12 cellular contexts compared by ENCODE assay signal in the genomic region with DNA sequence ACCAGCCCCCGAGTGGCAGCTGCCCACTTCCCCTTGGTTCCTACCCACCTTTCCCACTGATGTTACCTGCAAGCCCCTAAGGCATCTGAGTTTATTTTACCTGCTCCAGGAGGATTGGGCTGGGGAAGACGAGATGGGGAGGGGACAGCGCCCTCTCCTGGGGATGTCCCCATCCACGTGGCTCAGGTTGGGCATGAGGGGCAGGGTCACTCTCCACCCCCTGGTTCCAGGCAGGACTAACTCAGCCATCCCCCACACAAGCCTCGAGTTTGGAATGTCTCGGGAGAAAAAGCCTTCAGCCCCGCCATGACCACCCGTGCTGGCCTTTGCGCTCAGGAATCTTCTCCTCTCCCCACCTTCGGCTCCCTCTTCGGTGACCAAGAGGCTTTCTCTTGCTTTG.
DNase-seq lines count a peak whose midpoint lies in the region; ATAC-seq and TF ChIP-seq lines count a peak whose summit lies in the region.
"Had no signal": no experiment of that assay in that cellular context is flagged by ENCODE, and none has a peak within 500 bp of the region (broad histone marks: within the 10 kb centered on the region; RNA-seq: fewer than 3 reads in every experiment).

No MANE protein-coding gene starts in this region.

- H3K27me3 Mint-ChIP-seq in Calu3 (ENCODE audit: unreplicated experiment) (no peaks in the 10 kb centered on the region), progenitor cell of endocrine pancreas (no peaks in the 10 kb centered on the region)
- no peaks in the 10 kb centered on the region for H3K27me3 Mint-ChIP-seq in activated T-helper 2 cell treated with anti-CD3 and anti-CD28 coated beads, Interferon-gamma antibody, Interleukin-2, Interleukin-4, amounts not matched to agents 10 μg/mL and 5 μg/mL and 100 μg/mL, durations not matched to agents 14 hours and 24 hours and 36 hours (ENCODE audit: low read depth)
- H3K27me3 Mint-ChIP-seq: activated CD4-positive, alpha-beta T cell treated with anti-CD3 and anti-CD28 coated beads, Interleukin-2, amount 10 ng/mL, durations not matched to agents 24 days and 14 days had no signal

- H3K36me3 Mint-ChIP-seq in Calu3 (ENCODE audit: insufficient read depth, unreplicated experiment) (peaks cover 9% of the 10 kb centered on the region), progenitor cell of endocrine pancreas (ENCODE audit: insufficient read depth) (peaks cover 6% of the 10 kb centered on the region)
- no peaks in the 10 kb centered on the region for H3K36me3 Mint-ChIP-seq in activated T-helper 2 cell treated with anti-CD3 and anti-CD28 coated beads, Interferon-gamma antibody, Interleukin-2, Interleukin-4, amounts not matched to agents 10 μg/mL and 5 μg/mL and 100 μg/mL, durations not matched to agents 14 hours and 24 hours and 36 hours (ENCODE audit: low read depth)

- H3K27ac Mint-ChIP-seq in Calu3 (ENCODE audit: unreplicated experiment) (no peak overlapping the region), progenitor cell of endocrine pancreas (no peak overlapping the region)
- no peak overlapping the region for H3K27ac Mint-ChIP-seq in activated T-helper 2 cell treated with anti-CD3 and anti-CD28 coated beads, Interferon-gamma antibody, Interleukin-2, Interleukin-4, amounts not matched to agents 10 μg/mL and 5 μg/mL and 100 μg/mL, durations not matched to agents 14 hours and 24 hours and 36 hours
- H3K27ac Mint-ChIP-seq: activated CD4-positive, alpha-beta T cell treated with anti-CD3 and anti-CD28 coated beads, Interleukin-2, amount 10 ng/mL, durations not matched to agents 24 days and 14 days had no signal

- H3K4me1 Mint-ChIP-seq in Calu3 (ENCODE audit: low read depth, unreplicated experiment), result peaks cover 10% of the 10 kb centered on the region
- H3K4me1 Mint-ChIP-seq in progenitor cell of endocrine pancreas (ENCODE audit: low read depth), result no peaks in the 10 kb centered on the region
- H3K4me1 Mint-ChIP-seq in activated T-helper 2 cell treated with anti-CD3 and anti-CD28 coated beads, Interferon-gamma antibody, Interleukin-2, Interleukin-4, amounts not matched to agents 10 μg/mL and 5 μg/mL and 100 μg/mL, durations not matched to agents 14 hours and 24 hours and 36 hours (ENCODE audit: low read depth), result no peaks in the 10 kb centered on the region
- H3K4me1 Mint-ChIP-seq: activated CD4-positive, alpha-beta T cell treated with anti-CD3 and anti-CD28 coated beads, Interleukin-2, amount 10 ng/mL, durations not matched to agents 24 days and 14 days had no signal

- CTCF ChIA-PET in Calu3 (lab: Charles Lee), result no interaction called here

- H3K9me3 ChIP-seq in esophagus (ENCODE audit: control insufficient read depth in 2 of 2, insufficient read depth in 1 of 2, low read depth in 1 of 2, low read length in 1 of 2), result no peaks in the 10 kb centered on the region

- H3K27ac ChIP-seq in esophagus (ENCODE audit: low read depth in 2 of 2, low read length in 1 of 2), result peak overlapping the region; percentile 63 to 68

- no peaks in the 10 kb centered on the region for H3K27me3 ChIP-seq in esophagus (ENCODE audit: control insufficient read depth in 1 of 2, insufficient read depth in 2 of 2, low read length in 2 of 2)

- intact Hi-C loops in Calu3 (cut with micrococcal nuclease; ENCODE audit: unreplicated experiment), result no loop called here
- intact Hi-C loops in activated T-helper 2 cell treated with anti-CD3 and anti-CD28 coated beads, Interferon-gamma antibody, Interleukin-2, Interleukin-4, amounts not matched to agents 10 μg/mL and 5 μg/mL and 100 μg/mL, durations not matched to agents 14 hours and 24 hours and 36 hours (cut with micrococcal nuclease), result no loop called here

- TF ChIP-seq POLR2A in NB4 (IDR thresholded peaks at IDR 0.05; ENCODE audit: extremely low read depth, insufficient read length), result no peak

- H3K4me3 ChIP-seq in NB4 (ENCODE audit: low read depth, low read length) (no peak overlapping the region), esophagus (ENCODE audit: low read depth in 1 of 2, low read length in 2 of 2) (no peak overlapping the region)

- no TSS peak for BruUV-seq in Calu3 (replicated peaks; lab: Mats Ljungman, UMichigan)

- TF ChIP-seq CTCF in Calu3 (IDR thresholded peaks at IDR 0.05; ENCODE audit: unreplicated experiment) (peak; percentile 40), NB4 (IDR thresholded peaks at IDR 0.05; ENCODE audit: low read depth, low read length) (peak; percentile 45), progenitor cell of endocrine pancreas (IDR thresholded peaks at IDR 0.05; ENCODE audit: unreplicated experiment) (peak; percentile 38)

- 76 to 81% methylated on average over 11 of the region's 11 CpGs for WGBS in esophagus, 2 donors

- H3K4me1 ChIP-seq in esophagus (ENCODE audit: control insufficient read depth in 2 of 2, insufficient read depth in 2 of 2, low read length in 1 of 2), result peaks cover 0 to 11% of the 10 kb centered on the region in 2 donors

- H3K9me3 Mint-ChIP-seq in Calu3 (ENCODE audit: low read depth, unreplicated experiment) (no peaks in the 10 kb centered on the region), progenitor cell of endocrine pancreas (ENCODE audit: low read depth) (no peaks in the 10 kb centered on the region)
- H3K9me3 Mint-ChIP-seq in activated T-helper 2 cell treated with anti-CD3 and anti-CD28 coated beads, Interferon-gamma antibody, Interleukin-2, Interleukin-4, amounts not matched to agents 10 μg/mL and 5 μg/mL and 100 μg/mL, durations not matched to agents 14 hours and 24 hours and 36 hours, result no peaks in the 10 kb centered on the region
- H3K9me3 Mint-ChIP-seq: activated CD4-positive, alpha-beta T cell treated with anti-CD3 and anti-CD28 coated beads, Interleukin-2, amount 10 ng/mL, durations not matched to agents 24 days and 14 days had no signal

- no peak for ATAC-seq in HG03159 (IDR thresholded peaks at IDR 0.05; ENCODE audit: unreplicated experiment)

- H3K36me3 ChIP-seq in esophagus (ENCODE audit: control insufficient read depth in 2 of 2, insufficient read depth in 2 of 2, low read length in 1 of 2), result peaks cover 11 to 53% of the 10 kb centered on the region in 2 donors

- DNase-seq in Calu3 (no peak), NB4 (ENCODE audit: low read depth) (no peak), progenitor cell of endocrine pancreas (ENCODE audit: low spot score, unreplicated experiment) (no peak), UCSD-AML1 (lab: John Stamatoyannopoulos, UW; ENCODE audit: unreplicated experiment) (no peak), kidney tubule cell (ENCODE audit: low spot score) (no peak)
- no peak for DNase-seq in activated T-helper 2 cell treated with anti-CD3 and anti-CD28 coated beads, Interferon-gamma antibody, Interleukin-2, Interleukin-4, amounts not matched to agents 10 μg/mL and 5 μg/mL and 100 μg/mL, durations not matched to agents 14 hours and 24 hours and 36 hours (ENCODE audit: low spot score)
- DNase-seq: activated CD4-positive, alpha-beta T cell treated with anti-CD3 and anti-CD28 coated beads, Interleukin-2, amount 10 ng/mL, durations not matched to agents 24 days and 14 days; amniotic stem cell; GF-D8; stimulated activated CD4-positive, alpha-beta T cell treated with anti-CD3 and anti-CD28 coated beads, Interleukin-15, amount 100 ng/mL, for 24 hours had no signal

- H3K4me3 Mint-ChIP-seq in Calu3 (ENCODE audit: low read depth, unreplicated experiment) (no peak overlapping the region), progenitor cell of endocrine pancreas (ENCODE audit: low read depth) (no peak overlapping the region)
- H3K4me3 Mint-ChIP-seq in activated T-helper 2 cell treated with anti-CD3 and anti-CD28 coated beads, Interferon-gamma antibody, Interleukin-2, Interleukin-4, amounts not matched to agents 10 μg/mL and 5 μg/mL and 100 μg/mL, durations not matched to agents 14 hours and 24 hours and 36 hours (ENCODE audit: low read depth), result no peak overlapping the region
- H3K4me3 Mint-ChIP-seq: activated CD4-positive, alpha-beta T cell treated with anti-CD3 and anti-CD28 coated beads, Interleukin-2, amount 10 ng/mL, durations not matched to agents 24 days and 14 days had no signal
